ENCODE assay signal across 28 cellular contexts in the genomic region with DNA sequence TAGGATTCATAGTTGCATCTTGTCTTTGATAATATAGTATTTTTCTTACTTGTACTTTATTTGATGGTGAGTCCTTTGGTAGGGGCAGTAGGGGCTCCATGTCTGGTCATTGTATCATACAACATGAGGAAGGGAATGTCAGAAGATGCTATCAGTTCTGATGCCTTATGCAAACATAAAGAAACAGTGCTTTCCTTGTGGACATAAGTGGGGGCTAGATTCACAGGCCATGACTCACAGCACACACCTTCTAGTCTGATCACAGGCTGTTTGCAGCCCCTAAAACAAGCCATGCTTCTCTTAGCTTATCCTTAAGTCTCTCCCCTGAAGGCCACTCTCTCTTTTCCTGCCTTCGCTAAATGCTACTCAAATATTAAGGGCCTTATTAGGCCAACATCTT. TPM values are rescaled to one million over a fixed set of nuclear protein-coding genes. Genes with fewer than 3 reads are reported as not detected.
A peak's percentile ranks its signal among the peaks of the same experiment; 100 is the strongest.
DNase-seq lines count a peak whose midpoint lies in the region; ATAC-seq and TF ChIP-seq lines count a peak whose summit lies in the region.
"Had no signal": no experiment of that assay in that cellular context is flagged by ENCODE, and none has a peak within 500 bp of the region (broad histone marks: within the 10 kb centered on the region; RNA-seq: fewer than 3 reads in every experiment).

No MANE protein-coding gene starts in this region.

- H4K20me1 ChIP-seq in hepatocyte (ENCODE audit: insufficient read depth, poor library complexity, severe bottlenecking): no peaks in the 10 kb centered on the region
- H4K20me1 ChIP-seq: BLaER1 had no signal

- peaks cover 3% of the 10 kb centered on the region for H3K9me3 Mint-ChIP-seq in Caco-2 (ENCODE audit: unreplicated experiment)
- H3K9me3 Mint-ChIP-seq in HFFc6: peaks cover 9% of the 10 kb centered on the region; the same call in 1 of the 2 replicates

- H3K27ac ChIP-seq in hepatocyte (peak overlapping the region; percentile 47), heart left ventricle (no peak overlapping the region)
- H3K27ac ChIP-seq: BLaER1, SJSA1 had no signal

- no peaks in the 10 kb centered on the region for H3K79me2 ChIP-seq in hepatocyte

- ATAC-seq in heart left ventricle: no peak
- no peak for ATAC-seq in GM21576 (IDR thresholded peaks at IDR 0.05; ENCODE audit: unreplicated experiment)
- ATAC-seq: GM12878, T-cell had no signal

- H3K4me1 Mint-ChIP-seq in Caco-2 (ENCODE audit: low read depth, unreplicated experiment): peaks cover 15% of the 10 kb centered on the region
- H3K4me1 Mint-ChIP-seq in HFFc6 (ENCODE audit: low read depth): peaks cover 8% of the 10 kb centered on the region
- H3K4me1 Mint-ChIP-seq: T-cell had no signal

- WGBS in hepatocyte (ENCODE audit: low lambda C conversion rate, missing lambda C conversion rate): 50% methylated on average over 1 of the region's 1 CpG
- WGBS in heart left ventricle, 4 donors: 86 to 100% (median 93%) methylated on average over 1 of the region's 1 CpG

- no peak overlapping the region for H2AFZ ChIP-seq in hepatocyte

- TF ChIP-seq CTCF in Caco-2 (IDR thresholded peaks at IDR 0.05; ENCODE audit: insufficient read depth in 1 of 2, low read depth in 1 of 2, low read length in 1 of 2, severe bottlenecking in 1 of 2, unreplicated experiment in 1 of 2): no peak
- TF ChIP-seq CTCF in hepatocyte (IDR thresholded peaks at IDR 0.05; ENCODE audit: poor library complexity): no peak
- no peak for TF ChIP-seq CTCF in heart left ventricle (IDR thresholded peaks at IDR 0.05)
- no peak for TF ChIP-seq CTCF in HFFc6 (IDR thresholded peaks at IDR 0.05)

- H3K4me3 Mint-ChIP-seq in Caco-2 (ENCODE audit: unreplicated experiment): no peak overlapping the region
- H3K4me3 Mint-ChIP-seq in HFFc6: no peak overlapping the region
- H3K4me3 Mint-ChIP-seq: CD4-positive, CD25-positive, alpha-beta regulatory T cell; T-cell had no signal

- TF ChIP-seq POLR2A in heart left ventricle (IDR thresholded peaks at IDR 0.05): no peak

- H3K4me1 ChIP-seq in Caco-2: peaks cover 6% of the 10 kb centered on the region; the same call in 1 of the 2 replicates
- no peaks in the 10 kb centered on the region for H3K4me1 ChIP-seq in hepatocyte (ENCODE audit: insufficient read depth)
- H3K4me1 ChIP-seq in heart left ventricle: no peaks in the 10 kb centered on the region

- intact Hi-C loops in Caco-2 (cut with micrococcal nuclease; ENCODE audit: unreplicated experiment): no loop called here
- intact Hi-C loops in heart left ventricle (cut with DNase I): no loop called here

- H3K36me3 Mint-ChIP-seq in Caco-2 (ENCODE audit: insufficient read depth, unreplicated experiment) (no peaks in the 10 kb centered on the region), HFFc6 (ENCODE audit: low read depth) (peaks cover 12% of the 10 kb centered on the region)

- no peaks in the 10 kb centered on the region for H3K27me3 Mint-ChIP-seq in Caco-2 (ENCODE audit: insufficient read depth, unreplicated experiment)
- peaks cover 5% of the 10 kb centered on the region; the same call in 1 of the 2 replicates for H3K27me3 Mint-ChIP-seq in HFFc6 (ENCODE audit: insufficient read depth)
- H3K27me3 Mint-ChIP-seq: CD4-positive, CD25-positive, alpha-beta regulatory T cell; T-cell had no signal

- POLR2A ChIA-PET in Caco-2 (lab: Charles Lee): no interaction called here

- no peak overlapping the region for H3K4me2 ChIP-seq in hepatocyte
- H3K4me2 ChIP-seq: BLaER1 had no signal

- H3K9me2 ChIP-seq in hepatocyte (replicated peaks; ENCODE audit: insufficient read depth): no peaks in the 10 kb centered on the region

- no peaks in the 10 kb centered on the region for H3K9me3 ChIP-seq in Caco-2
- H3K9me3 ChIP-seq in hepatocyte (ENCODE audit: low read depth): peaks cover 6% of the 10 kb centered on the region
- peaks cover 0 to 16% (median 3%) of the 10 kb centered on the region in 12 donors for H3K9me3 ChIP-seq in heart left ventricle

- DNase-seq in Caco-2 (peak; percentile 14 to 35), HT1080 (ENCODE audit: low read depth) (peak; percentile 67), RPMI7951 (ENCODE audit: low read depth) (peak; percentile 44), hepatocyte (ENCODE audit: low spot score) (peak; percentile 42), hepatic stellate cell (ENCODE audit: low spot score) (no peak), heart left ventricle (no peak), HFFc6 (no peak)
- DNase-seq: CD4-positive, CD25-positive, alpha-beta regulatory T cell; DMS53; GDM1; HCEC 1CT; KBM-7; MM.1S; NCI-H1048; NCI-H1417; NCI-H1694; NCI-H2029 treated with DMSO at 0.1 percent for 48 hours; NCI-H2227 treated with DMSO at 0.1 percent for 48 hours; NCI-H69; Right ventricle myocardium superior; T-cell had no signal

- H3K36me3 ChIP-seq in Caco-2 (ENCODE audit: control insufficient read depth, insufficient read depth, low read length) (no peaks in the 10 kb centered on the region), hepatocyte (replicated peaks; ENCODE audit: insufficient read depth, low read depth) (no peaks in the 10 kb centered on the region), heart left ventricle (no peaks in the 10 kb centered on the region)
- H3K36me3 ChIP-seq: SJSA1 had no signal

- BruUV-seq in Caco-2 (replicated peaks; lab: Mats Ljungman, UMichigan): no TSS peak

- CTCF ChIA-PET in Caco-2 (lab: Charles Lee): no interaction called here

- H3K27ac Mint-ChIP-seq in Caco-2 (ENCODE audit: unreplicated experiment) (peak overlapping the region; percentile 19), HFFc6 (no peak overlapping the region)
- H3K27ac Mint-ChIP-seq: CD4-positive, CD25-positive, alpha-beta regulatory T cell; T-cell had no signal

- H3K4me3 ChIP-seq in Caco-2 (ENCODE audit: low read depth, low read length) (no peak overlapping the region), hepatocyte (no peak overlapping the region), heart left ventricle (no peak overlapping the region)
- H3K4me3 ChIP-seq: BLaER1, GM12878, SJSA1 had no signal

- H3K27me3 ChIP-seq in Caco-2 (replicated peaks; ENCODE audit: control insufficient read depth, insufficient read depth, low read length): no peaks in the 10 kb centered on the region
- no peaks in the 10 kb centered on the region for H3K27me3 ChIP-seq in hepatocyte
- H3K27me3 ChIP-seq in heart left ventricle: no peaks in the 10 kb centered on the region
- H3K27me3 ChIP-seq: BLaER1, SJSA1 had no signal

RNA-seq across cellular contexts. Expression of a gene that starts 10.7 kb away (rescaled TPM):
- total RNA-seq in Caco-2 (2022) (not detected in 2 replicates), hepatocyte (0.88 and 4.1 TPM in 2 replicates), heart left ventricle (10 to 100 TPM in 8 of 9 donors, 1 to 10 TPM in 1; 8.9 to 50.1 (median 19.4) TPM)
- 37.6 and 44.9 TPM in 2 replicates for total RNA-seq in HT1080 (2014; rRNA removed; shearing (Covaris generic))
- 45.7 and 52.5 TPM in 2 replicates for polyA plus RNA-seq in HT1080 (2015; cell fraction: cytosol; rRNA removed)
- polyA plus RNA-seq in HT1080 (2015; cell fraction: nucleus; rRNA removed): 54.0 and 56.2 TPM in 2 replicates
- 28.6 and 43.4 TPM in 2 replicates for total RNA-seq in RPMI7951 (2014; rRNA removed; shearing (Covaris generic))
- polyA plus RNA-seq in hepatocyte (0.81 and 0.98 TPM in 2 replicates), heart left ventricle (10 to 100 TPM in 1 of 2 donors, 1 to 10 TPM in 1; 7.1 to 16.0 TPM)
- 1 to 10 TPM in 1 of 6 experiments, under 1 TPM in 5; 0.24 to 1.3 (median 0.73) TPM for total RNA-seq in HFFc6 (2021; fragmentation: NEBNext Ultra II Directional; extraction: Animal tissue kit (Norgen Biotek cat#: 25700))
- total RNA-seq: A172, H1, NCI-H460 had no signal

Comparison
In these comparisons a context has a peak if more than half of its experiments do, and no peak if none do; other contexts are left out.
1. DNase-seq: peak in Caco-2 (2 of 2), HT1080 (single experiment), RPMI7951 (single experiment) and hepatocyte (single experiment); none in hepatic stellate cell (single experiment), heart left ventricle (0 of 5) and HFFc6 (single experiment).